1 cellular context compared by ENCODE assay signal in genomic region chr13:100573121-100573520, GRCh38.
TF ChIP-seq lines count a peak whose summit lies in the region.

No MANE protein-coding gene starts in this region.

TF ChIP-seq in IMR-90, 13 proteins besides CTCF, POLR2A, EP300 and RAD21 (continued from another document):
- TF ChIP-seq MXI1 (IDR thresholded peaks at IDR 0.05; ENCODE audit: borderline replicate concordance, low read depth, low read length), result no peak
- TF ChIP-seq FOS (IDR thresholded peaks at IDR 0.05; ENCODE audit: low read depth, low read length), result no peak
- no peak for TF ChIP-seq MAZ (IDR thresholded peaks at IDR 0.05; ENCODE audit: borderline replicate concordance, low read depth, low read length)
